In genomic region chrX:154315416-154315815, GRCh38 we compare ENCODE assay signal across 8 cellular contexts. TPM values are rescaled to one million over a fixed set of nuclear protein-coding genes. Genes with fewer than 3 reads are reported as not detected.
"Had no signal": no experiment of that assay in that cellular context is flagged by ENCODE, and none has a peak within 500 bp of the region (broad histone marks: within the 10 kb centered on the region; RNA-seq: fewer than 3 reads in every experiment).

No MANE protein-coding gene starts in this region.

- H3K9me3 Mint-ChIP-seq: IgD-negative memory B cell had no signal

- H3K36me3 Mint-ChIP-seq: IgD-negative memory B cell had no signal

- H3K27ac ChIP-seq: HL-60 had no signal

- DNase-seq: IMR-90, KBM-7 had no signal

- H3K4me3 ChIP-seq: K562 had no signal

- ATAC-seq: HepG2, K562 had no signal

RNA-seq across cellular contexts. Expression of gene TKTL1, which starts 19.8 kb away (rescaled TPM):
- total RNA-seq: HepG2, HT-29, HT1080, IMR-90 had no signal
- polyA plus RNA-seq: HepG2, IMR-90 had no signal

RNA-seq across cellular contexts. Expression of gene TEX28, which starts 20.5 kb away (rescaled TPM):
- total RNA-seq: HepG2, HT-29, HT1080, IMR-90, K562 had no signal
- polyA plus RNA-seq: HepG2, IgD-negative memory B cell, IMR-90, K562 had no signal

RNA-seq across cellular contexts. Expression of gene OPN1MW3, which starts 58.0 kb away (rescaled TPM):
- total RNA-seq: HepG2, HT-29, HT1080, IMR-90, K562 had no signal
- polyA plus RNA-seq: HepG2, IgD-negative memory B cell, IMR-90, K562 had no signal
